In genomic region chr11:14148653-14149273, GRCh38 we compare ENCODE assay signal across 8 cellular contexts.
DNase-seq lines count a peak whose midpoint lies in the region; ATAC-seq and TF ChIP-seq lines count a peak whose summit lies in the region.

No MANE protein-coding gene starts in this region.

- peaks cover 7% of the 10 kb centered on the region for H3K9me3 Mint-ChIP-seq in activated CD4-positive, alpha-beta memory T cell treated with anti-CD3 and anti-CD28 coated beads, Interleukin-2, amount 10 ng/mL, durations not matched to agents 7 days and 5 days

- H3K4me1 ChIP-seq in body of pancreas = no peaks in the 10 kb centered on the region

- H3K4me3 ChIP-seq in body of pancreas = no peak overlapping the region

- peaks cover 3% of the 10 kb centered on the region for H3K27me3 Mint-ChIP-seq in activated CD4-positive, alpha-beta memory T cell treated with anti-CD3 and anti-CD28 coated beads, Interleukin-2, amount 10 ng/mL, durations not matched to agents 7 days and 5 days

- WGBS in body of pancreas, 2 donors = 19 to 25% methylated on average over 3 of the region's 3 CpGs

- peak; percentile 60; the same call in 2 of the 3 replicates for TF ChIP-seq CTCF in GM12872 (IDR thresholded peaks at IDR 0.05; ENCODE audit: insufficient read depth, low read depth, low read length)
- peak in 6 of 7 experiments; percentile 7 to 52 (median 41) for TF ChIP-seq CTCF in body of pancreas (IDR thresholded peaks at IDR 0.05)

- DNase-seq in AG08395 (ENCODE audit: low spot score) = peak; percentile 51
- peak; percentile 63 for DNase-seq in NAMALWA (ENCODE audit: low spot score)
- no peak for DNase-seq in body of pancreas
- no peak for DNase-seq in left lobe of liver (ENCODE audit: low spot score)
- DNase-seq in activated CD4-positive, alpha-beta memory T cell treated with anti-CD3 and anti-CD28 coated beads, Interleukin-2, amount 10 ng/mL, durations not matched to agents 7 days and 5 days = no peak
- no peak for DNase-seq in epidermal melanocyte (ENCODE audit: insufficient read length, low spot score)

- no peak overlapping the region for H3K27ac Mint-ChIP-seq in activated CD4-positive, alpha-beta memory T cell treated with anti-CD3 and anti-CD28 coated beads, Interleukin-2, amount 10 ng/mL, durations not matched to agents 7 days and 5 days

- no peaks in the 10 kb centered on the region for H3K36me3 ChIP-seq in body of pancreas (replicated peaks in 1 of 2; ENCODE audit: insufficient read depth in 1 of 2, low read depth in 2 of 2)

- H3K36me3 Mint-ChIP-seq in activated CD4-positive, alpha-beta memory T cell treated with anti-CD3 and anti-CD28 coated beads, Interleukin-2, amount 10 ng/mL, durations not matched to agents 7 days and 5 days (ENCODE audit: low read depth) = peaks cover 4% of the 10 kb centered on the region

- no peaks in the 10 kb centered on the region for H3K27me3 ChIP-seq in body of pancreas

- peak; percentile 33 for ATAC-seq in body of pancreas
- peak; percentile 84 for ATAC-seq in left lobe of liver
- no peak for ATAC-seq in GM21825 (IDR thresholded peaks at IDR 0.05; ENCODE audit: unreplicated experiment)

- TF ChIP-seq POLR2A in body of pancreas (IDR thresholded peaks at IDR 0.05) = no peak

- H3K4me1 Mint-ChIP-seq in activated CD4-positive, alpha-beta memory T cell treated with anti-CD3 and anti-CD28 coated beads, Interleukin-2, amount 10 ng/mL, durations not matched to agents 7 days and 5 days = peaks cover 3% of the 10 kb centered on the region

- CTCF ChIA-PET in activated CD4-positive, alpha-beta memory T cell treated with anti-CD3 and anti-CD28 coated beads, Interleukin-2, amount 10 ng/mL, durations not matched to agents 7 days and 5 days (lab: Charles Lee) = interaction anchor here (0.9 to 3.7 kb wide), 13 partner anchors 25 to 379 kb away, joined by 3 to 34 read pairs (median 6); partner anchors contain the start of gene SPON1

- H3K4me3 Mint-ChIP-seq in activated CD4-positive, alpha-beta memory T cell treated with anti-CD3 and anti-CD28 coated beads, Interleukin-2, amount 10 ng/mL, durations not matched to agents 7 days and 5 days = no peak overlapping the region

- H3K9me3 ChIP-seq in body of pancreas = peaks cover 0 to under 1% (median 0%) of the 10 kb centered on the region in 3 donors

- intact Hi-C loops in body of pancreas (cut with DNase I) = no loop called here

- POLR2A ChIA-PET in activated CD4-positive, alpha-beta memory T cell treated with anti-CD3 and anti-CD28 coated beads, Interleukin-2, amount 10 ng/mL, durations not matched to agents 7 days and 5 days (lab: Charles Lee) = no interaction called here

- no peak overlapping the region for H3K27ac ChIP-seq in body of pancreas

Comparison
In these comparisons a context has a peak if more than half of its experiments do, and no peak if none do; other contexts are left out.
1. DNase-seq: peak in AG08395 (single experiment) and NAMALWA (single experiment); none in body of pancreas (0 of 4), left lobe of liver (single experiment), activated CD4-positive, alpha-beta memory T cell treated with anti-CD3 and anti-CD28 coated beads, Interleukin-2, amount 10 ng/mL, durations not matched to agents 7 days and 5 days (single experiment) and epidermal melanocyte (single experiment).